In the genomic region with DNA sequence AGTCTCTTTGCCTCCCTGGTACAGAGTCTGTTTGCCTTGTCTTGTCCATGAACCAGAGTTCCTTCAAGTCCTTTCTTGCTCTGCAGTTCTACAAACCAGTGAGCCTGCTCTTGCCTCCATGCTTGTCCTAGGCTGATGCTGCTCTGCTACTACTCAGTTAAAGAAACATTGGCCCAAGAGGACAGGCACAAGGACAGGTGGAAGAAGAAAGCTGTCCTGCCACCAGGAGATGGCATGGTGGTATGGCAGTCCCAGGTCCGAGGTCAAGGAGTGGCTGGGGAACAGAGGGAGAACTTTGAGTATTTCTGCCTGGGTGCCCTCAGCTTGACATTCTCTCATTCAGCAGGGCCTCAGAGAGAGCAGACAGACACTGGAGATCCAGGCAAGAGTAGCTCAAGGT, we compare ENCODE assay signal across 17 cellular contexts.
"Had no signal": no experiment of that assay in that cellular context is flagged by ENCODE, and none has a peak within 500 bp of the region (broad histone marks: within the 10 kb centered on the region; RNA-seq: fewer than 3 reads in every experiment).

No MANE protein-coding gene starts in this region.

- H3K4me3 Mint-ChIP-seq: naive B cell, nephron progenitor cell, type B pancreatic cell had no signal

- H3K36me3 ChIP-seq: gastrocnemius medialis, left lung, lower lobe of right lung, thyroid gland, uterus had no signal

- H3K9me3 ChIP-seq: gastrocnemius medialis, left lung, lower lobe of right lung, thyroid gland, uterus had no signal

- H3K4me3 ChIP-seq: gastrocnemius medialis, left lung, lower lobe of right lung, thyroid gland, uterus had no signal

- H3K27ac ChIP-seq: gastrocnemius medialis, left lung, lower lobe of right lung, thyroid gland, uterus had no signal

- ATAC-seq: esophagus mucosa, gastrocnemius medialis, left lung, lower lobe of right lung, right cardiac atrium had no signal

- H3K27ac Mint-ChIP-seq: naive B cell, nephron progenitor cell, type B pancreatic cell had no signal

- H3K27me3 ChIP-seq: gastrocnemius medialis, left lung, thyroid gland, uterus had no signal

- H3K9me3 Mint-ChIP-seq: naive B cell, nephron progenitor cell had no signal

- H3K27me3 Mint-ChIP-seq: naive B cell had no signal

- DNase-seq: dermis blood vessel endothelial cell; effector CD4-positive, alpha-beta T cell; gastrocnemius medialis; left lung; lower lobe of right lung; mesenchymal stem cell; naive B cell; nephron progenitor cell; posterior cingulate gyrus; right cardiac atrium; small intestine; stimulated activated CD4-positive, alpha-beta T cell treated with anti-CD3 and anti-CD28 coated beads, Interleukin-12 subunit alpha, Interleukin-12 subunit beta, amount 100 ng/mL, for 4 hours; stimulated activated naive CD4-positive, alpha-beta T cell treated with Interleukin-2 at 50 U/mL for 16 hours; thyroid gland; uterus had no signal

- H3K4me1 ChIP-seq: gastrocnemius medialis, left lung, lower lobe of right lung, thyroid gland, uterus had no signal
